In genomic region chr2:48759682-48760081, GRCh38 we compare ENCODE assay signal across 3 cellular contexts.
"Had no signal": no experiment of that assay in that cellular context is flagged by ENCODE, and none has a peak within 500 bp of the region (broad histone marks: within the 10 kb centered on the region; RNA-seq: fewer than 3 reads in every experiment).

No MANE protein-coding gene starts in this region.

- H3K4me3 ChIP-seq: GM12878 had no signal

- DNase-seq: GDM1, GF-D8 had no signal

- ATAC-seq: GM12878 had no signal
